Comparison of ENCODE assay signal across 18 cellular contexts in genomic region chr7:125563964-125564529, GRCh38.
DNase-seq lines count a peak whose midpoint lies in the region; ATAC-seq, FAIRE-seq and TF ChIP-seq lines count a peak whose summit lies in the region.
"Had no signal": no experiment of that assay in that cellular context is flagged by ENCODE, and none has a peak within 500 bp of the region (broad histone marks: within the 10 kb centered on the region; RNA-seq: fewer than 3 reads in every experiment).

No MANE protein-coding gene starts in this region.

- no peak overlapping the region for H3K4me3 ChIP-seq in HepG2 (replicated peaks in 1 of 3; ENCODE audit: insufficient read depth in 1 of 3, low read depth in 2 of 3, low read length in 3 of 3)
- no peak overlapping the region for H3K4me3 ChIP-seq in right lobe of liver
- peak overlapping the region; percentile 24 for H3K4me3 ChIP-seq in brain microvascular endothelial cell (ENCODE audit: low read depth, low read length)
- H3K4me3 ChIP-seq in tibial nerve, result peak overlapping the region in 3 of 4 donors; percentile 3 to 28 (median 11)
- H3K4me3 ChIP-seq in foreskin fibroblast (ENCODE audit: low read depth in 1 of 2, low read length in 2 of 2), result no peak overlapping the region
- H3K4me3 ChIP-seq: gastroesophageal sphincter, lung had no signal

- no peaks in the 10 kb centered on the region for H3K36me3 ChIP-seq in HepG2 (replicated peaks in 1 of 2; ENCODE audit: control insufficient read depth in 1 of 2, insufficient read depth in 2 of 2, low read length in 2 of 2)
- no peaks in the 10 kb centered on the region for H3K36me3 ChIP-seq in right lobe of liver
- no peaks in the 10 kb centered on the region for H3K36me3 ChIP-seq in brain microvascular endothelial cell (replicated peaks)
- H3K36me3 ChIP-seq in tibial nerve, result no peaks in the 10 kb centered on the region
- H3K36me3 ChIP-seq: gastroesophageal sphincter had no signal

- H3K4me1 ChIP-seq in HepG2 (ENCODE audit: insufficient read depth, low read length) (no peaks in the 10 kb centered on the region), right lobe of liver (no peaks in the 10 kb centered on the region), tibial nerve (peaks cover 0 to 18% (median 0%) of the 10 kb centered on the region in 4 donors)
- H3K4me1 ChIP-seq: gastroesophageal sphincter had no signal

- DNase-seq in HepG2 (ENCODE audit: low spot score) (no peak), right lobe of liver (no peak), NCI-H774 (lab: John Stamatoyannopoulos, UW) (peak; percentile 38), brain microvascular endothelial cell (peak; percentile 12), tibial nerve (ENCODE audit: low spot score in 2 of 2) (no peak), foreskin fibroblast (no peak), omental fat pad (ENCODE audit: low spot score) (no peak)
- DNase-seq: activated B cell treated with CpG ODN at 0.5 μM for 24 hours; activated CD8-positive, alpha-beta memory T cell treated with anti-CD3 and anti-CD28 coated beads for 24 hours; activated naive CD8-positive, alpha-beta T cell treated with anti-CD3 and anti-CD28 coated beads for 36 hours; erythroblast; NCI-H1092 treated with DMSO at 0.1 percent for 48 hours; NCI-H2227 treated with DMSO at 0.1 percent for 48 hours; stimulated activated CD4-positive, alpha-beta T cell treated with anti-CD3 and anti-CD28 coated beads, Interleukin-4, amount 100 ng/mL, for 1 hour; T-helper 1 cell had no signal

- H4K20me1 ChIP-seq in HepG2 (ENCODE audit: insufficient read depth, low read length), result no peaks in the 10 kb centered on the region

- no peak for FAIRE-seq in HepG2 (lab: Jason Lieb, UNC)

- TF ChIP-seq CTCF in HepG2 (CRISPR knock-in tag; IDR thresholded peaks at IDR 0.05), result no peak
- no peak for TF ChIP-seq CTCF in right lobe of liver (IDR thresholded peaks at IDR 0.05)
- TF ChIP-seq CTCF in brain microvascular endothelial cell (IDR thresholded peaks at IDR 0.05; ENCODE audit: low read depth, low read length, missing control alignments), result no peak
- TF ChIP-seq CTCF in tibial nerve (IDR thresholded peaks at IDR 0.05), result no peak
- no peak for TF ChIP-seq CTCF in foreskin fibroblast (IDR thresholded peaks at IDR 0.05; ENCODE audit: low read depth, low read length)
- no peak for TF ChIP-seq CTCF in omental fat pad (IDR thresholded peaks at IDR 0.05)

- TF ChIP-seq EP300 in HepG2 (IDR thresholded peaks at IDR 0.05; ENCODE audit: low read depth in 2 of 2, low read length in 2 of 2) (no peak), HepG2 (CRISPR knock-in tag; IDR thresholded peaks at IDR 0.05; ENCODE audit: borderline replicate concordance) (no peak), tibial nerve (IDR thresholded peaks at IDR 0.05) (no peak)

- no peak for TF ChIP-seq RAD21 in HepG2 (CRISPR knock-in tag; IDR thresholded peaks at IDR 0.05)

- CTCF ChIA-PET in HepG2 (lab: Yijun Ruan, JAX; ENCODE audit: low intra/inter-chr PET ratio, low total read pairs), result no interaction called here

- no peaks in the 10 kb centered on the region for H3K9me3 ChIP-seq in HepG2 (ENCODE audit: low read length)
- no peaks in the 10 kb centered on the region for H3K9me3 ChIP-seq in right lobe of liver
- no peaks in the 10 kb centered on the region for H3K9me3 ChIP-seq in tibial nerve
- H3K9me3 ChIP-seq: gastroesophageal sphincter had no signal

- no peak overlapping the region for H3K9ac ChIP-seq in HepG2 (ENCODE audit: insufficient read depth, low read depth, low read length)

- no peak overlapping the region for H2AFZ ChIP-seq in HepG2 (ENCODE audit: low read length)

- peak; percentile 47; the same call in 2 of the 3 replicates for ATAC-seq in HepG2
- ATAC-seq in right lobe of liver, result no peak
- ATAC-seq in HG03442 (IDR thresholded peaks at IDR 0.05; ENCODE audit: unreplicated experiment), result no peak
- no peak for ATAC-seq in omental fat pad (ENCODE audit: low FRiP score)
- ATAC-seq: gastroesophageal sphincter had no signal

- no TSS peak for BruUV-seq in HepG2 (replicated peaks; lab: Mats Ljungman, UMichigan)

- peak overlapping the region; percentile 23; the same call in 1 of the 2 replicates for H3K4me2 ChIP-seq in HepG2 (ENCODE audit: low read depth, low read length)

- in situ Hi-C loops in HepG2 (cut with HindIII; ENCODE audit: extremely low pct_ligation_motif_present, low pct_unique_long_range_greater_than_20kb), result no loop called here
- in situ Hi-C loops in brain microvascular endothelial cell (cut with HindIII; ENCODE audit: low pct_ligation_motif_present, low sequenced_read_pairs), result no loop called here

- no peaks in the 10 kb centered on the region for H3K79me2 ChIP-seq in HepG2 (ENCODE audit: insufficient read depth, low read length)

- H3K27ac ChIP-seq in HepG2 (ENCODE audit: extremely low read length, insufficient read depth, low read length), result no peak overlapping the region
- H3K27ac ChIP-seq in right lobe of liver, result no peak overlapping the region
- no peak overlapping the region for H3K27ac ChIP-seq in brain microvascular endothelial cell
- peak overlapping the region; percentile 43 to 82 (median 66) for H3K27ac ChIP-seq in tibial nerve
- H3K27ac ChIP-seq: gastroesophageal sphincter had no signal

- TF ChIP-seq POLR2A in HepG2 (IDR thresholded peaks at IDR 0.05; ENCODE audit: insufficient read depth in 1 of 2, low read depth in 2 of 2, low read length in 2 of 2) (no peak), right lobe of liver (IDR thresholded peaks at IDR 0.05) (no peak), tibial nerve (IDR thresholded peaks at IDR 0.05) (no peak)

- no peaks in the 10 kb centered on the region for H3K27me3 ChIP-seq in HepG2 (ENCODE audit: control insufficient read depth in 1 of 2, insufficient read depth in 2 of 2, low read length in 2 of 2)
- no peaks in the 10 kb centered on the region for H3K27me3 ChIP-seq in right lobe of liver
- H3K27me3 ChIP-seq in brain microvascular endothelial cell (replicated peaks), result no peaks in the 10 kb centered on the region
- no peaks in the 10 kb centered on the region for H3K27me3 ChIP-seq in tibial nerve
- H3K27me3 ChIP-seq: gastroesophageal sphincter had no signal

- 6% methylated on average over 7 of the region's 12 CpGs for WGBS in HepG2 (ENCODE audit: low lambda C conversion rate)
- WGBS in right lobe of liver (ENCODE audit: insufficient coverage, low coverage, low lambda C conversion rate, missing lambda C conversion rate), result 44% methylated on average over 7 of the region's 12 CpGs
- WGBS in tibial nerve, 2 donors, result 40 to 52% methylated on average over 12 of the region's 12 CpGs

- POLR2A ChIA-PET in HepG2 (lab: Yijun Ruan, JAX), result no interaction called here

- intact Hi-C loops in HepG2 (cut with micrococcal nuclease; ENCODE audit: unreplicated experiment), result no loop called here
- intact Hi-C loops in right lobe of liver (cut with DNase I), result no loop called here

TF ChIP-seq in HepG2, 621 proteins besides CTCF, POLR2A, EP300 and RAD21:
- no peak for TF ChIP-seq TEAD2 (CRISPR knock-in tag; IDR thresholded peaks at IDR 0.05)
- no peak for TF ChIP-seq SIX1 (CRISPR knock-in tag; IDR thresholded peaks at IDR 0.05; ENCODE audit: borderline replicate concordance)
- TF ChIP-seq GATAD2A (CRISPR knock-in tag; IDR thresholded peaks at IDR 0.05), result no peak
- no peak for TF ChIP-seq ZEB1 (IDR thresholded peaks at IDR 0.05; ENCODE audit: insufficient replicate concordance, low read depth)
- TF ChIP-seq ZNF3 (CRISPR knock-in tag; IDR thresholded peaks at IDR 0.05), result no peak
- no peak for TF ChIP-seq ZNF18 (CRISPR knock-in tag; IDR thresholded peaks at IDR 0.05; ENCODE audit: insufficient replicate concordance)
- TF ChIP-seq ZFAT (CRISPR knock-in tag; conservative IDR thresholded peaks at IDR 0.05), result no peak
- no peak for TF ChIP-seq NFKB2 (CRISPR knock-in tag; IDR thresholded peaks at IDR 0.05; ENCODE audit: borderline replicate concordance)
- no peak for TF ChIP-seq CREB1 (IDR thresholded peaks at IDR 0.05)
- no peak for TF ChIP-seq CREB1 (CRISPR knock-in tag; IDR thresholded peaks at IDR 0.05)
- no peak for TF ChIP-seq PRMT3 (CRISPR knock-in tag; IDR thresholded peaks at IDR 0.05; ENCODE audit: borderline replicate concordance, low read depth)
- no peak for TF ChIP-seq ZFYVE20 (CRISPR knock-in tag; IDR thresholded peaks at IDR 0.05; ENCODE audit: borderline replicate concordance, low read depth)

Comparison
In these comparisons a context has a peak if more than half of its experiments do, and no peak if none do; other contexts are left out.
1. DNase-seq: peak in NCI-H774 (single experiment) and brain microvascular endothelial cell (single experiment); none in HepG2 (single experiment), right lobe of liver (0 of 3), tibial nerve (0 of 2), foreskin fibroblast (0 of 2) and omental fat pad (single experiment).
2. H3K27ac ChIP-seq: peak in tibial nerve (4 of 4); none in HepG2 (single experiment), right lobe of liver (0 of 3) and brain microvascular endothelial cell (single experiment).
3. H3K4me3 ChIP-seq: peak in brain microvascular endothelial cell (single experiment) and tibial nerve (3 of 4); none in HepG2 (0 of 3), right lobe of liver (0 of 3) and foreskin fibroblast (0 of 2).